Comparison of ENCODE assay signal across 16 cellular contexts in the genomic region with DNA sequence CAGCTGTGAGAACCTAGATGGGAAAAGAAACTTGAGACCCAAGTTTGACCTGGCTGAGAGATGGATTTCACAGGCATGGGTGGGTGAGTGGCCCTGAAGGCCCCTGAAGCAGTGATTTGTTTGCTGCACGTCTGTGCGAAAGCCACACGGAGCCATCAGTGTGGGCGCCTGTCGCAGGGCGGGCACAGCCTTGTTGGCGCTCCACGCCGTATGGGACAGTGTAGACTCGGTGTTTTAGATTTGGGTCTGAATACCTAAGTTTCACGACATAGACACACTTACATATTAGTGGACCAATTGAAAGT. TPM values are rescaled to one million over a fixed set of nuclear protein-coding genes. Genes with fewer than 3 reads are reported as not detected.
DNase-seq lines count a peak whose midpoint lies in the region; ATAC-seq and TF ChIP-seq lines count a peak whose summit lies in the region.
"Had no signal": no experiment of that assay in that cellular context is flagged by ENCODE, and none has a peak within 500 bp of the region (broad histone marks: within the 10 kb centered on the region; RNA-seq: fewer than 3 reads in every experiment).

No MANE protein-coding gene starts in this region.

- no peak overlapping the region for H3K27ac Mint-ChIP-seq in activated CD4-positive, alpha-beta T cell treated with anti-CD3 and anti-CD28 coated beads, Interleukin-2, amount 10 ng/mL, durations not matched to agents 24 days and 14 days
- H3K27ac Mint-ChIP-seq: CD4-positive, alpha-beta T cell; GM23338 had no signal

- H3K36me3 Mint-ChIP-seq in activated CD4-positive, alpha-beta T cell treated with anti-CD3 and anti-CD28 coated beads, Interleukin-2, amount 10 ng/mL, durations not matched to agents 24 days and 14 days (ENCODE audit: low read depth) = peaks cover 18% of the 10 kb centered on the region

- in situ Hi-C loops in GM23248 (cut with MboI) = no loop called here

- H4K20me1 ChIP-seq in GM23248 (ENCODE audit: insufficient read depth) (no peaks in the 10 kb centered on the region), PC-9 (ENCODE audit: insufficient read depth) (no peaks in the 10 kb centered on the region)

- H3K9me3 ChIP-seq in GM23248 (ENCODE audit: low read depth) (no peaks in the 10 kb centered on the region), PC-9 (ENCODE audit: insufficient read depth, low read depth) (no peaks in the 10 kb centered on the region)
- H3K9me3 ChIP-seq: BE2C had no signal

- H3K4me1 ChIP-seq in GM23248 (ENCODE audit: insufficient read depth) (no peaks in the 10 kb centered on the region), PC-9 (replicated peaks; ENCODE audit: insufficient read depth) (peaks cover 32% of the 10 kb centered on the region)
- H3K4me1 ChIP-seq: BE2C had no signal

- no peaks in the 10 kb centered on the region for H3K27me3 Mint-ChIP-seq in activated CD4-positive, alpha-beta T cell treated with anti-CD3 and anti-CD28 coated beads, Interleukin-2, amount 10 ng/mL, durations not matched to agents 24 days and 14 days
- H3K27me3 Mint-ChIP-seq: CD4-positive, alpha-beta T cell had no signal

- H3K4me3 Mint-ChIP-seq in activated CD4-positive, alpha-beta T cell treated with anti-CD3 and anti-CD28 coated beads, Interleukin-2, amount 10 ng/mL, durations not matched to agents 24 days and 14 days = no peak overlapping the region
- H3K4me3 Mint-ChIP-seq: CD4-positive, alpha-beta T cell; GM23338 had no signal

- H3K79me2 ChIP-seq in GM23248 (ENCODE audit: insufficient read depth) (peaks cover 34% of the 10 kb centered on the region), PC-9 (ENCODE audit: low read depth) (0 out of 2 replicates have a peak, but pooled peaks cover 2% of the 10 kb centered on the region)

- POLR2A ChIA-PET in PC-9 (lab: Charles Lee; ENCODE audit: unreplicated experiment) = no interaction called here

- H3K4me2 ChIP-seq in GM23248 (ENCODE audit: unreplicated experiment) (no peak overlapping the region), PC-9 (no peak overlapping the region)
- H3K4me2 ChIP-seq: GM23338, KMS-11 had no signal

- intact Hi-C loops in PC-9 (cut with micrococcal nuclease; ENCODE audit: unreplicated experiment) = loop anchor here (5.0 kb wide), 1 partner anchor 38 kb away; the partner anchor contains the start of gene MAEA
- intact Hi-C loops in posterior vena cava (cut with DNase I) = no loop called here
- intact Hi-C loops in activated CD4-positive, alpha-beta T cell treated with anti-CD3 and anti-CD28 coated beads, Interleukin-2, amount 10 ng/mL, durations not matched to agents 24 days and 14 days (cut with micrococcal nuclease) = no loop called here
- intact Hi-C loops in sciatic nerve (cut with DNase I) = no loop called here

- ATAC-seq in sciatic nerve (no peak), GM21528 (IDR thresholded peaks at IDR 0.05; ENCODE audit: low FRiP score, unreplicated experiment) (no peak)
- ATAC-seq: GM23338 had no signal

- no peak overlapping the region for H3K4me3 ChIP-seq in GM23248
- H3K4me3 ChIP-seq in PC-9 = no peak overlapping the region
- H3K4me3 ChIP-seq: GM23338 had no signal

- no peak for TF ChIP-seq CTCF in PC-9 (conservative IDR thresholded peaks at IDR 0.05)

- H3K4me1 Mint-ChIP-seq in activated CD4-positive, alpha-beta T cell treated with anti-CD3 and anti-CD28 coated beads, Interleukin-2, amount 10 ng/mL, durations not matched to agents 24 days and 14 days = peaks cover 8% of the 10 kb centered on the region
- H3K4me1 Mint-ChIP-seq: GM23338 had no signal

- H3K36me3 ChIP-seq in GM23248 (ENCODE audit: low read depth) (peaks cover 27% of the 10 kb centered on the region), PC-9 (ENCODE audit: low read depth) (peaks cover 6% of the 10 kb centered on the region; the same call in 1 of the 2 replicates)

- DNase-seq in GM23248 (no peak), PC-9 (no peak), iPS-NIHi11 (ENCODE audit: low spot score) (peak; percentile 31), posterior vena cava (ENCODE audit: low spot score) (peak; percentile 64), sciatic nerve (ENCODE audit: low spot score) (no peak)
- DNase-seq in activated CD4-positive, alpha-beta T cell treated with anti-CD3 and anti-CD28 coated beads, Interleukin-2, amount 10 ng/mL, durations not matched to agents 24 days and 14 days = no peak
- DNase-seq: BE2C; CD4-positive, alpha-beta T cell; NCI-H1048; NCI-H1436 treated with DMSO at 0.1 percent for 48 hours; NCI-H2081; NCI-H510A; NCI-H774 had no signal

- CTCF ChIA-PET in PC-9 (lab: Charles Lee) = no interaction called here

- H3K9me2 ChIP-seq in GM23248 (ENCODE audit: insufficient read depth) (no peaks in the 10 kb centered on the region), PC-9 (ENCODE audit: insufficient read depth) (no peaks in the 10 kb centered on the region)

- BruUV-seq in PC-9 (replicated peaks; lab: Mats Ljungman, UMichigan) = no TSS peak

- H3K9me3 Mint-ChIP-seq in activated CD4-positive, alpha-beta T cell treated with anti-CD3 and anti-CD28 coated beads, Interleukin-2, amount 10 ng/mL, durations not matched to agents 24 days and 14 days = no peaks in the 10 kb centered on the region
- H3K9me3 Mint-ChIP-seq: CD4-positive, alpha-beta T cell; GM23338 had no signal

- H3F3A ChIP-seq in GM23248 (ENCODE audit: insufficient read depth) (peaks cover 57% of the 10 kb centered on the region), PC-9 (ENCODE audit: insufficient read depth, low read depth) (peaks cover 54% of the 10 kb centered on the region)

- no peak overlapping the region for H2AFZ ChIP-seq in GM23248
- no peak overlapping the region for H2AFZ ChIP-seq in PC-9
- H2AFZ ChIP-seq: GM23338 had no signal

- no peaks in the 10 kb centered on the region for H3K27me3 ChIP-seq in GM23248 (replicated peaks; ENCODE audit: insufficient read depth)
- H3K27me3 ChIP-seq in PC-9 (ENCODE audit: insufficient read depth, low read depth) = no peaks in the 10 kb centered on the region
- H3K27me3 ChIP-seq: BE2C had no signal

- peak overlapping the region; percentile 65 for H3K27ac ChIP-seq in GM23248
- peak overlapping the region; percentile 39; the same call in 1 of the 2 replicates for H3K27ac ChIP-seq in PC-9
- H3K27ac ChIP-seq: KMS-11 had no signal

- H3K9ac ChIP-seq in GM23248 = no peak overlapping the region
- H3K9ac ChIP-seq: KMS-11 had no signal

- WGBS in GM23248 (ENCODE audit: low coverage in 1 of 2, low lambda C conversion rate in 2 of 2, missing lambda C conversion rate in 2 of 2), 2 experiments = 94 to 95% methylated on average over 11 of the region's 11 CpGs

RNA-seq across cellular contexts. Expression of gene UVSSA, which starts 21.9 kb away (rescaled TPM):
- 3.0 and 4.1 TPM in 2 replicates for total RNA-seq in GM23248 (2014; rRNA removed; shearing (Covaris generic))
- polyA plus RNA-seq in GM23248 (2016; fragmentation: Nextera tagmentation; extraction: Ambion mirVana) = 2.2 and 2.9 TPM in 2 replicates
- 24.3 and 38.7 TPM in 2 replicates for total RNA-seq in PC-9 (2021)
- 10 to 100 TPM; 14.3 to 14.7 TPM for total RNA-seq in posterior vena cava
- 28.3 and 28.4 TPM in 2 replicates for total RNA-seq in activated CD4-positive, alpha-beta T cell treated with anti-CD3 and anti-CD28 coated beads, Interleukin-2, amount 10 ng/mL, durations not matched to agents 24 days and 14 days
- 33.5 TPM for total RNA-seq in sciatic nerve

RNA-seq across cellular contexts. Expression of gene MAEA, which starts 35.4 kb away (rescaled TPM):
- 53.4 and 85.0 TPM in 2 replicates for total RNA-seq in GM23248 (2014; rRNA removed; shearing (Covaris generic))
- polyA plus RNA-seq in GM23248 (2016; fragmentation: Nextera tagmentation; extraction: Ambion mirVana) = 57.3 and 61.6 TPM in 2 replicates
- 79.4 and 88.6 TPM in 2 replicates for total RNA-seq in PC-9 (2021)
- total RNA-seq in posterior vena cava = 10 to 100 TPM; 37.5 to 43.7 TPM
- 61.3 and 62.6 TPM in 2 replicates for total RNA-seq in activated CD4-positive, alpha-beta T cell treated with anti-CD3 and anti-CD28 coated beads, Interleukin-2, amount 10 ng/mL, durations not matched to agents 24 days and 14 days
- 68.6 TPM for total RNA-seq in sciatic nerve

Comparison
In these comparisons a context has a peak if more than half of its experiments do, and no peak if none do; other contexts are left out.
1. DNase-seq: peak in iPS-NIHi11 (single experiment) and posterior vena cava (single experiment); none in GM23248 (single experiment), PC-9 (0 of 2), activated CD4-positive, alpha-beta T cell treated with anti-CD3 and anti-CD28 coated beads, Interleukin-2, amount 10 ng/mL, durations not matched to agents 24 days and 14 days (single experiment) and sciatic nerve (single experiment).